ENCODE assay signal across 1 cellular context in the genomic region with DNA sequence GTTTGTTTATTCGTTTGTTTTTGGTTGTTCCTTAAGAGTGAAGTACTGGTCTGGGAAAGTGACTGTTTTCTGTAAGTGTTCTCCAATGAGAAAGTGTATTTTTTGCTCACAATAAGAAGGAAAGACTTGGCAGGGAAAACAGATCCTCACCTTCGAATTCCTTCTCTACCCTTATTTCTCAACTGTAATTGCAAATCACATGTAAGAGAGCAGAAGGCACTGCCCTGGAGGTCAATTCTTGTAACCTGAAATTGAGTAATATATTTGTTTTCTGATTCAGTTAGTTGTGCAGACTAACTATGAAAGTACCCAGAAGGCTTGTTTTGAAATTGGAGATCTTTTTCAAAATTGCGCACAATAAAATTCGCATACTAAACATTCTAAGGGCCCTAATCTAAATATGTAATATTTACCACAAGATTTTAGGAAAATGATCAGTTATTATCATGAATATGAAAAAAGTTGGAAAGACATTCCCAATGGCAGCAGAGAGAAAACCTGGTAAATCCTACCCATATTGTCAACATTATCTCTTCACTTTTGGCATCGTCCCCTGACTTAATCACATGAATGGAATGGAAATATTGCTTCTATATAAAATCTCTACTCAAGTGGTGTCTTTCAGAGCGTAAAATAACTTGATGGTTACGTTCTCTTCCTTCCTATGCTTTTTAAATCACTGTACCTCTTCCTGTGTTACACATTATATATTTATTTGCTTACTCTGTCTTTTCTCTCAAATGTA.
TF ChIP-seq lines count a peak whose summit lies in the region.

No MANE protein-coding gene starts in this region.

TF ChIP-seq in HepG2, 621 proteins besides CTCF, POLR2A, EP300 and RAD21 (continued from another document):
- TF ChIP-seq EHMT2 (IDR thresholded peaks at IDR 0.05; ENCODE audit: borderline replicate concordance, low read depth, low read length) (peak; percentile 31; the same call in 1 of the 2 replicates), PHB2 (IDR thresholded peaks at IDR 0.05; ENCODE audit: partially characterized antibody) (no peak), MIXL1 (CRISPR knock-in tag; IDR thresholded peaks at IDR 0.05) (peak; percentile 80), KLF12 (CRISPR knock-in tag; IDR thresholded peaks at IDR 0.05; ENCODE audit: borderline replicate concordance) (no peak), ZNF567 (CRISPR knock-in tag; IDR thresholded peaks at IDR 0.05; ENCODE audit: borderline replicate concordance) (no peak), TRIM24 (CRISPR knock-in tag; IDR thresholded peaks at IDR 0.05) (no peak), HOXA9 (CRISPR knock-in tag; IDR thresholded peaks at IDR 0.05; ENCODE audit: borderline replicate concordance) (no peak), NR2F1 (CRISPR knock-in tag; IDR thresholded peaks at IDR 0.05) (peak; percentile 98)
- TF ChIP-seq, protein P1, sequence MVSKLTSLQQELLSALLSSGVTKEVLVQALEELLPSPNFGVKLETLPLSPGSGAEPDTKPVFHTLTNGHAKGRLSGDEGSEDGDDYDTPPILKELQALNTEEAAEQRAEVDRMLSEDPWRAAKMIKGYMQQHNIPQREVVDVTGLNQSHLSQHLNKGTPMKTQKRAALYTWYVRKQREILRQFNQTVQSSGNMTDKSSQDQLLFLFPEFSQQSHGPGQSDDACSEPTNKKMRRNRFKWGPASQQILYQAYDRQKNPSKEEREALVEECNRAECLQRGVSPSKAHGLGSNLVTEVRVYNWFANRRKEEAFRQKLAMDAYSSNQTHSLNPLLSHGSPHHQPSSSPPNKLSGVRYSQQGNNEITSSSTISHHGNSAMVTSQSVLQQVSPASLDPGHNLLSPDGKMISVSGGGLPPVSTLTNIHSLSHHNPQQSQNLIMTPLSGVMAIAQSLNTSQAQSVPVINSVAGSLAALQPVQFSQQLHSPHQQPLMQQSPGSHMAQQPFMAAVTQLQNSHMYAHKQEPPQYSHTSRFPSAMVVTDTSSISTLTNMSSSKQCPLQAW (CRISPR knock-in tag; IDR thresholded peaks at IDR 0.05): no peak
